In genomic region chr2:240818293-240818542, GRCh38 we compare ENCODE assay signal across 13 cellular contexts. TPM values are rescaled to one million over a fixed set of nuclear protein-coding genes. Genes with fewer than 3 reads are reported as not detected.
DNase-seq lines count a peak whose midpoint lies in the region; ATAC-seq and TF ChIP-seq lines count a peak whose summit lies in the region.
"Had no signal": no experiment of that assay in that cellular context is flagged by ENCODE, and none has a peak within 500 bp of the region (broad histone marks: within the 10 kb centered on the region; RNA-seq: fewer than 3 reads in every experiment).

No MANE protein-coding gene starts in this region.

- peaks cover 21% of the 10 kb centered on the region for H3K36me3 Mint-ChIP-seq in WTC11

- peaks cover 15% of the 10 kb centered on the region for H3K4me1 ChIP-seq in HAP-1
- peaks cover 3% of the 10 kb centered on the region for H3K4me1 ChIP-seq in iPS-15b (ENCODE audit: control insufficient read depth, insufficient read depth, low read length)

- TF ChIP-seq CTCF in WTC11 (IDR thresholded peaks at IDR 0.05): no peak
- no peak for TF ChIP-seq CTCF in retinal pigment epithelial cell (conservative IDR thresholded peaks at IDR 0.05; ENCODE audit: low read depth, low read length)

- H3K9ac ChIP-seq in iPS-15b (ENCODE audit: low read depth, low read length): peak overlapping the region; percentile 81
- H3K9ac ChIP-seq: SK-N-SH had no signal

- H3K4me3 Mint-ChIP-seq in WTC11: peak overlapping the region; percentile 69
- H3K4me3 Mint-ChIP-seq: dendritic cell treated with granulocyte-macrophage colony-stimulating factor and Interleukin-4, amounts not matched to agents 40 ng/mL and 50 ng/mL, for 4 days had no signal

- H3K27me3 ChIP-seq in HAP-1 (ENCODE audit: low read depth) (no peaks in the 10 kb centered on the region; the same call in 1 of the 2 replicates), iPS-15b (ENCODE audit: control insufficient read depth, insufficient read depth, low read length) (peaks cover 19% of the 10 kb centered on the region)

- H3K27me3 Mint-ChIP-seq in WTC11 (ENCODE audit: low read depth): peaks cover 21% of the 10 kb centered on the region

- H3K9me3 ChIP-seq in HAP-1: peaks cover 10% of the 10 kb centered on the region; the same call in 1 of the 2 replicates
- H3K9me3 ChIP-seq in iPS-15b (ENCODE audit: control insufficient read depth, insufficient read depth, low read length): no peaks in the 10 kb centered on the region
- H3K9me3 ChIP-seq: SK-N-SH had no signal

- ATAC-seq in WTC11 (no peak), HG03025 (IDR thresholded peaks at IDR 0.05; ENCODE audit: low FRiP score, unreplicated experiment) (no peak)

- POLR2A ChIA-PET in WTC11 (lab: Charles Lee): interaction anchor here (2.4 kb wide), 1 partner anchor 22 kb away, joined by 7 read pairs; no protein-coding TSS in a partner anchor

- in situ Hi-C loops in HAP-1 (cut with MboI; ENCODE audit: low sequenced_read_pairs): no loop called here

- CTCF ChIA-PET in WTC11 (lab: Charles Lee): interaction anchor here (1.1 to 1.8 kb wide), 2 partner anchors 33 to 110 kb away, joined by 3 read pairs; no protein-coding TSS in a partner anchor

- peaks cover 36% of the 10 kb centered on the region for H3K36me3 ChIP-seq in HAP-1 (replicated peaks)
- H3K36me3 ChIP-seq in iPS-15b (ENCODE audit: control insufficient read depth, insufficient read depth, low read length): peaks cover 15% of the 10 kb centered on the region

- DNase-seq in HAP-1 (ENCODE audit: low spot score in 2 of 2): no peak
- DNase-seq in WTC11 (ENCODE audit: low spot score): no peak
- no peak for DNase-seq in retinal pigment epithelial cell (ENCODE audit: low read depth)
- DNase-seq in amygdala (lab: John Stamatoyannopoulos, UW): no peak
- DNase-seq in kidney tubule cell (ENCODE audit: low spot score): no peak
- DNase-seq: mesenchymal stem cell, NCI-H1048 had no signal

- H3K4me1 Mint-ChIP-seq in WTC11: peaks cover 36% of the 10 kb centered on the region

- peaks cover 10% of the 10 kb centered on the region for H3K9me3 Mint-ChIP-seq in WTC11

- peak overlapping the region; percentile 90 for H3K4me3 ChIP-seq in HAP-1
- H3K4me3 ChIP-seq in iPS-15b (ENCODE audit: low read depth, low read length): peak overlapping the region; percentile 72
- H3K4me3 ChIP-seq in retinal pigment epithelial cell (ENCODE audit: low read length): peak overlapping the region; percentile 57

- peak overlapping the region; percentile 49; the same call in 1 of the 2 replicates for H3K27ac Mint-ChIP-seq in WTC11
- H3K27ac Mint-ChIP-seq: dendritic cell treated with granulocyte-macrophage colony-stimulating factor and Interleukin-4, amounts not matched to agents 40 ng/mL and 50 ng/mL, for 4 days had no signal

TF ChIP-seq in WTC11, 78 proteins besides CTCF, POLR2A, EP300 and RAD21:
- TF ChIP-seq SOX15 (CRISPR knock-in tag; IDR thresholded peaks at IDR 0.05): no peak
- no peak for TF ChIP-seq AFF4 (CRISPR knock-in tag; IDR thresholded peaks at IDR 0.05; ENCODE audit: borderline replicate concordance)
- TF ChIP-seq ZNF532 (CRISPR knock-in tag; IDR thresholded peaks at IDR 0.05; ENCODE audit: borderline replicate concordance): no peak
- 0 out of 2 replicates have a peak, but pooled peaks have one; percentile 40 for TF ChIP-seq FOXP1 (CRISPR knock-in tag; IDR thresholded peaks at IDR 0.05; ENCODE audit: borderline replicate concordance)
- no peak for TF ChIP-seq E2F5 (CRISPR knock-in tag; IDR thresholded peaks at IDR 0.05)
- no peak for TF ChIP-seq AR (CRISPR knock-in tag; IDR thresholded peaks at IDR 0.05)
TF ChIP-seq in WTC11: peak in this region for 1.

RNA-seq across cellular contexts. Expression of gene KIF1A, which starts 1.8 kb away (rescaled TPM):
- 218 to 279 TPM (median 222 TPM) in 3 replicates for total RNA-seq in WTC11 (2021)

RNA-seq across cellular contexts. Expression of gene AGXT, which starts 50.4 kb away (rescaled TPM):
- total RNA-seq in WTC11 (2021): 0.16 to 0.37 TPM (median 0.24 TPM) in 3 replicates
- total RNA-seq: G401, pulmonary artery endothelial cell had no signal
